9 cellular contexts compared by ENCODE assay signal in the genomic region with DNA sequence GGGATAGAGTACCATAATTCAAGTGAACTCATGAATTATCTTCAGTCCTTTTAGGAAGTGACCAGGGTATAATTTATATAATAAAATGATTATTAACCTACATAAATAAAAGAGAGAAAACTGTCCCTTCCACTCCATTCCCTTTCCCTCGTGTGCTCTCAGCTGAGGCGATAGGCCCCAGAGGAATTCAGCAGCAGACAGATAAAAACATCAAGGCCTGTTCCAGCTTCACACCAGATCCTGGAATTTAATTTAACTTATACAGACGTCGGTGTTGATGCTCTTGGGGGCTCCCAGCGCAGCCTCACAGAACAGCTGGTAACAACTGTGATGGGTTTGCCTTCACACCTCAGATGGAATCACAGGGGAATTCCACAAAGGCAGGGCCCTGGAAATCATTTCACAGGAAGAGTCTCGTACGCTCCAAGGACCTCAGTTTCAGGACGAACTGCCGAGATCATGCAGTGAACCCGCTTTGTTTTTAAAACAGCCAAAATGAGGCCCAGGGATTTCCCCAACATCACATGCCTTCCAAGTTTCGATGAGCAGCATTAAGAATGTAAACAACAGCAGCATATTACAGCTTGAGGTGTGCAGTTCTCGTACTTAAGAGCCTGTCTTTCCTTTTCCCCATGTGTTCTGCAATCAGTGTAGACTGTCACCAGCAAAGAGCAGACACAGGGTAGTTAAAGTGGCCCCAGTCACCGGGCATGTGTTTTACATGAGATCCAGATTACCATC.
A peak's percentile ranks its signal among the peaks of the same experiment; 100 is the strongest.
DNase-seq lines count a peak whose midpoint lies in the region; ATAC-seq and FAIRE-seq lines count a peak whose summit lies in the region.
"Had no signal": no experiment of that assay in that cellular context is flagged by ENCODE, and none has a peak within 500 bp of the region (broad histone marks: within the 10 kb centered on the region; RNA-seq: fewer than 3 reads in every experiment).

No MANE protein-coding gene starts in this region.

- H3K4me3 ChIP-seq in BLaER1 treated with 17β-estradiol and CSF1 and Interleukin-3, amounts not matched to agents 10 nM and 100 nM = no peak overlapping the region
- H3K4me3 ChIP-seq in duodenal mucosa (ENCODE audit: low read depth in 1 of 2, low read length in 2 of 2) (peak overlapping the region; percentile 17 to 28), small intestine (ENCODE audit: low read depth in 1 of 2, low read length in 2 of 2) (no peak overlapping the region)

- no peak for FAIRE-seq in small intestine (lab: Jason Lieb, UNC)

- ATAC-seq in GM19324 (IDR thresholded peaks at IDR 0.05; ENCODE audit: low FRiP score, unreplicated experiment) (peak; percentile 72), HG03159 (IDR thresholded peaks at IDR 0.05; ENCODE audit: unreplicated experiment) (peak; percentile 77)
- ATAC-seq: HCT116 had no signal

- peak overlapping the region in 1 of 11 experiments; percentile 11; a peak in 1 of 22 replicates for H3K27ac ChIP-seq in BLaER1 treated with 17β-estradiol and CSF1 and Interleukin-3, amounts not matched to agents 10 nM and 100 nM
- H3K27ac ChIP-seq in duodenal mucosa (ENCODE audit: low read depth, low read length) = no peak overlapping the region
- peak overlapping the region in 1 of 2 donors; percentile 61 for H3K27ac ChIP-seq in small intestine (ENCODE audit: low read depth in 1 of 2, low read length in 1 of 2)

- H4K20me1 ChIP-seq in BLaER1 treated with 17β-estradiol and CSF1 and Interleukin-3, amounts not matched to agents 10 nM and 100 nM = no peaks in the 10 kb centered on the region

- H3K36me3 ChIP-seq in BLaER1 treated with 17β-estradiol and CSF1 and Interleukin-3, amounts not matched to agents 10 nM and 100 nM = no peaks in the 10 kb centered on the region
- H3K36me3 ChIP-seq in duodenal mucosa (ENCODE audit: control insufficient read depth in 1 of 2, insufficient read depth in 2 of 2, low read length in 2 of 2) (no peaks in the 10 kb centered on the region), small intestine (ENCODE audit: control insufficient read depth in 2 of 2, insufficient read depth in 2 of 2, low read length in 2 of 2) (no peaks in the 10 kb centered on the region)

- peaks cover 0 to 2% (median 0%) of the 10 kb centered on the region in 11 experiments; a peak in 2 of 22 replicates for H3K9me3 ChIP-seq in BLaER1 treated with 17β-estradiol and CSF1 and Interleukin-3, amounts not matched to agents 10 nM and 100 nM (replicated peaks in 1 of 11)
- H3K9me3 ChIP-seq in duodenal mucosa (ENCODE audit: control insufficient read depth in 1 of 2, low read length in 2 of 2) = no peaks in the 10 kb centered on the region
- H3K9me3 ChIP-seq in small intestine (ENCODE audit: control insufficient read depth, low read depth) = no peaks in the 10 kb centered on the region

- H3K9ac ChIP-seq in BLaER1 treated with 17β-estradiol and CSF1 and Interleukin-3, amounts not matched to agents 10 nM and 100 nM = peak overlapping the region in 2 of 11 experiments; percentile 31 to 63; a peak in 3 of 22 replicates
- no peak overlapping the region for H3K9ac ChIP-seq in duodenal mucosa (ENCODE audit: low read depth in 1 of 2, low read length in 2 of 2)

- peaks cover 5 to 14% (median 10%) of the 10 kb centered on the region in 10 experiments; a peak in 18 of 20 replicates for H3K4me1 ChIP-seq in BLaER1 treated with 17β-estradiol and CSF1 and Interleukin-3, amounts not matched to agents 10 nM and 100 nM
- peaks cover 6 to 13% of the 10 kb centered on the region in 2 donors for H3K4me1 ChIP-seq in duodenal mucosa (ENCODE audit: control insufficient read depth in 1 of 2, insufficient read depth in 2 of 2, low read length in 2 of 2)
- no peaks in the 10 kb centered on the region for H3K4me1 ChIP-seq in small intestine (ENCODE audit: control insufficient read depth in 2 of 2, insufficient read depth in 1 of 2, low read depth in 1 of 2, low read length in 1 of 2)

- WGBS in small intestine, 3 donors = 30 to 36% (median 36%) methylated on average over 13 of the region's 13 CpGs

- peak; percentile 2 for DNase-seq in small intestine
- DNase-seq in NCI-H774 (lab: John Stamatoyannopoulos, UW) = no peak
- no peak for DNase-seq in Ammon's horn (ENCODE audit: low spot score)
- DNase-seq in putamen (ENCODE audit: low spot score) = no peak

- H3K27me3 ChIP-seq in BLaER1 treated with 17β-estradiol and CSF1 and Interleukin-3, amounts not matched to agents 10 nM and 100 nM = no peaks in the 10 kb centered on the region
- H3K27me3 ChIP-seq in duodenal mucosa (ENCODE audit: control insufficient read depth in 1 of 2, insufficient read depth in 2 of 2, low read length in 2 of 2) (no peaks in the 10 kb centered on the region), small intestine (ENCODE audit: control insufficient read depth in 2 of 2, insufficient read depth in 2 of 2, low read length in 2 of 2) (no peaks in the 10 kb centered on the region)

- H3K4me2 ChIP-seq in BLaER1 treated with 17β-estradiol and CSF1 and Interleukin-3, amounts not matched to agents 10 nM and 100 nM = peak overlapping the region; percentile 19 to 82 (median 49); a peak in 20 of 22 replicates

Comparison
In these comparisons a context has a peak if more than half of its experiments do, and no peak if none do; other contexts are left out.
1. H3K4me3 ChIP-seq: peak in duodenal mucosa (2 of 2); none in BLaER1 treated with 17β-estradiol and CSF1 and Interleukin-3, amounts not matched to agents 10 nM and 100 nM (0 of 10) and small intestine (0 of 2).